ENCODE assay signal across 15 cellular contexts in the genomic region with DNA sequence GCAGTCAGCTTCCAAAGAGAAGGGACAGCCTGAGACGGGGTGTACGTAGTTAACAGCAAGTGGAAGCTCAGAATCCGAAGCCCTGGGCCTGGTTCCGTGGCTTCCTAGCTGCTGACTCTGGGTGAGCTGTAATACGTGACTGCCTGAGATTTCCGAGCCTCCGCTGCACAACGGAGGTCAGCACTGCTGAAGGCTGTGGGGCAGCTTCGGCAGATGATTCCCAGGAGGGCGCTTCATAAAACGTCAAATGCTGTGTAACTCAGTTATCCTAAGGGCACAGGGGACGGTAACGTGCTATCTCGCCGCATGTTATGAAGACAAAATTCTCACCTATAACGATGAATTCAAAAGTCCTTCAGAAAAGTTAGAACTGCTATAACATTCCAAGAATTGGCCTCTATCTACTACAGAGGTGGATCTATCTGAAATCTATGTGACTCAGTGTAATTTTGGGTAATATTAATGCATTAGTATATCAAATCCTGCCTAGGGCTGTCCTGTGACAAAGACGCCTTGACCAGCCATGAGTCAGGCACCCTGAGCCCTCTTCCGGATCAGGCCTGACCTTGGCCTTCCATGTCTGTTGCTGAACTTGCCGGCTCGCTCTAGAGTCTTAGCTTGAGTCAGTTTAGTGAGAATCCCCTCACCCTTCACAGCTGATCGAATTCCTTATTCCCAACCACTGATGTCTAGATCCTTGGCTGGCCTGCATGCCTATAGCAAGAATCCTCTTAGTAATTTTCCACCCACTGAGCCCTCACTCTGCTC. TPM values are rescaled to one million over a fixed set of nuclear protein-coding genes. Genes with fewer than 3 reads are reported as not detected.
A peak's percentile ranks its signal among the peaks of the same experiment; 100 is the strongest.
DNase-seq lines count a peak whose midpoint lies in the region; ATAC-seq and TF ChIP-seq lines count a peak whose summit lies in the region.
"Had no signal": no experiment of that assay in that cellular context is flagged by ENCODE, and none has a peak within 500 bp of the region (broad histone marks: within the 10 kb centered on the region; RNA-seq: fewer than 3 reads in every experiment).

No MANE protein-coding gene starts in this region.

- peaks cover 8% of the 10 kb centered on the region for H3K4me1 Mint-ChIP-seq in CD4-positive, alpha-beta T cell (ENCODE audit: low read depth)
- H3K4me1 Mint-ChIP-seq in activated T-helper 1 cell treated with anti-CD3 and anti-CD28 coated beads, Interleukin-12 subunit alpha, Interleukin-12 subunit beta, Interleukin-2, Interleukin-4 antibody, amounts not matched to agents 30 ng/mL and 10 ng/mL and 1 ng/mL, durations not matched to agents 14 hours and 24 hours and 36 hours (ENCODE audit: low read depth) = peaks cover 53% of the 10 kb centered on the region
- H3K4me1 Mint-ChIP-seq: mesothelial cell of epicardium had no signal

- no peak overlapping the region for H3K4me3 ChIP-seq in GM23248
- H3K4me3 ChIP-seq: breast epithelium, thyroid gland had no signal

- peaks cover 58% of the 10 kb centered on the region for H3K36me3 ChIP-seq in GM23248 (ENCODE audit: low read depth)

- H2AFZ ChIP-seq in GM23248 = no peak overlapping the region

- H3K79me2 ChIP-seq in GM23248 (ENCODE audit: insufficient read depth) = no peaks in the 10 kb centered on the region

- no peak for DNase-seq in CD4-positive, alpha-beta T cell
- peak; percentile 14 for DNase-seq in GM23248
- no peak for DNase-seq in activated T-helper 1 cell treated with anti-CD3 and anti-CD28 coated beads, Interleukin-12 subunit alpha, Interleukin-12 subunit beta, Interleukin-2, Interleukin-4 antibody, amounts not matched to agents 30 ng/mL and 10 ng/mL and 1 ng/mL, durations not matched to agents 14 hours and 24 hours and 36 hours (ENCODE audit: low spot score)
- peak; percentile 79 for DNase-seq in mesenteric fat pad (ENCODE audit: low spot score)
- DNase-seq in epidermal melanocyte (ENCODE audit: insufficient read length, low spot score) = no peak
- DNase-seq in SK-N-DZ (ENCODE audit: low spot score) = no peak
- DNase-seq in stimulated activated naive CD4-positive, alpha-beta T cell (lab: John Stamatoyannopoulos, UW) = no peak
- DNase-seq: activated T-cell treated with anti-CD3 and anti-CD28 coated beads, Interleukin-2, amount 50 U/mL, for 4 hours; NCI-H1092 treated with DMSO at 0.1 percent for 48 hours; NCI-H2081; NCI-H510A; thyroid gland had no signal

- peak overlapping the region; percentile 37 for H3K27ac Mint-ChIP-seq in CD4-positive, alpha-beta T cell
- H3K27ac Mint-ChIP-seq in activated T-helper 1 cell treated with anti-CD3 and anti-CD28 coated beads, Interleukin-12 subunit alpha, Interleukin-12 subunit beta, Interleukin-2, Interleukin-4 antibody, amounts not matched to agents 30 ng/mL and 10 ng/mL and 1 ng/mL, durations not matched to agents 14 hours and 24 hours and 36 hours = peak overlapping the region; percentile 57
- H3K27ac Mint-ChIP-seq: mesothelial cell of epicardium had no signal

- peaks cover 97% of the 10 kb centered on the region for H3K36me3 Mint-ChIP-seq in CD4-positive, alpha-beta T cell (ENCODE audit: low read depth)
- peaks cover 72% of the 10 kb centered on the region for H3K36me3 Mint-ChIP-seq in activated T-helper 1 cell treated with anti-CD3 and anti-CD28 coated beads, Interleukin-12 subunit alpha, Interleukin-12 subunit beta, Interleukin-2, Interleukin-4 antibody, amounts not matched to agents 30 ng/mL and 10 ng/mL and 1 ng/mL, durations not matched to agents 14 hours and 24 hours and 36 hours (ENCODE audit: low read depth)

- H3K27me3 ChIP-seq in CD4-positive, alpha-beta T cell (ENCODE audit: control insufficient read depth, insufficient read depth, low read length) = no peaks in the 10 kb centered on the region
- H3K27me3 ChIP-seq in GM23248 (replicated peaks; ENCODE audit: insufficient read depth) = no peaks in the 10 kb centered on the region
- H3K27me3 ChIP-seq: breast epithelium, thyroid gland had no signal

- CTCF ChIA-PET in CD4-positive, alpha-beta T cell (lab: Charles Lee) = no interaction called here

- POLR2A ChIA-PET in CD4-positive, alpha-beta T cell (lab: Charles Lee) = no interaction called here

- 0 out of 2 replicates have a peak, but pooled peaks cover 1% of the 10 kb centered on the region for H3K4me1 ChIP-seq in GM23248 (ENCODE audit: insufficient read depth)
- H3K4me1 ChIP-seq: breast epithelium, thyroid gland had no signal

- peaks cover 22% of the 10 kb centered on the region for H3F3A ChIP-seq in GM23248 (ENCODE audit: insufficient read depth)

- intact Hi-C loops in CD4-positive, alpha-beta T cell (cut with DNase I, micrococcal nuclease) = loop anchor here in 1 of 2 experiments (5.0 to 10.0 kb wide), 2 partner anchors 33 to 175 kb away; no protein-coding TSS in a partner anchor
- intact Hi-C loops in activated T-helper 1 cell treated with anti-CD3 and anti-CD28 coated beads, Interleukin-12 subunit alpha, Interleukin-12 subunit beta, Interleukin-2, Interleukin-4 antibody, amounts not matched to agents 30 ng/mL and 10 ng/mL and 1 ng/mL, durations not matched to agents 14 hours and 24 hours and 36 hours (cut with micrococcal nuclease) = no loop called here

- in situ Hi-C loops in GM23248 (cut with MboI) = no loop called here

- no peak overlapping the region for H3K4me2 ChIP-seq in GM23248 (ENCODE audit: unreplicated experiment)

- H3K27me3 Mint-ChIP-seq in CD4-positive, alpha-beta T cell = no peaks in the 10 kb centered on the region
- H3K27me3 Mint-ChIP-seq in activated T-helper 1 cell treated with anti-CD3 and anti-CD28 coated beads, Interleukin-12 subunit alpha, Interleukin-12 subunit beta, Interleukin-2, Interleukin-4 antibody, amounts not matched to agents 30 ng/mL and 10 ng/mL and 1 ng/mL, durations not matched to agents 14 hours and 24 hours and 36 hours (ENCODE audit: insufficient read depth) = no peaks in the 10 kb centered on the region

- H3K9ac ChIP-seq in GM23248 = no peak overlapping the region

- no peaks in the 10 kb centered on the region for H3K9me2 ChIP-seq in GM23248 (ENCODE audit: insufficient read depth)

- no peak for TF ChIP-seq CTCF in CD4-positive, alpha-beta T cell (IDR thresholded peaks at IDR 0.05)

- H3K27ac ChIP-seq in CD4-positive, alpha-beta T cell (ENCODE audit: low read depth, low read length) = no peak overlapping the region
- no peak overlapping the region for H3K27ac ChIP-seq in GM23248
- H3K27ac ChIP-seq: breast epithelium, thyroid gland had no signal

- no peaks in the 10 kb centered on the region for H3K9me3 Mint-ChIP-seq in CD4-positive, alpha-beta T cell
- no peaks in the 10 kb centered on the region for H3K9me3 Mint-ChIP-seq in activated T-helper 1 cell treated with anti-CD3 and anti-CD28 coated beads, Interleukin-12 subunit alpha, Interleukin-12 subunit beta, Interleukin-2, Interleukin-4 antibody, amounts not matched to agents 30 ng/mL and 10 ng/mL and 1 ng/mL, durations not matched to agents 14 hours and 24 hours and 36 hours
- H3K9me3 Mint-ChIP-seq: activated T-cell treated with anti-CD3 and anti-CD28 coated beads, Interleukin-2, amount 50 U/mL, for 4 hours; mesothelial cell of epicardium had no signal

- H4K20me1 ChIP-seq in GM23248 (ENCODE audit: insufficient read depth) = no peaks in the 10 kb centered on the region

- 96% methylated on average over 21 of the region's 21 CpGs for WGBS in GM23248 (ENCODE audit: low coverage in 1 of 2, low lambda C conversion rate in 2 of 2, missing lambda C conversion rate in 2 of 2), 2 experiments

- H3K9me3 ChIP-seq in CD4-positive, alpha-beta T cell (ENCODE audit: control insufficient read depth, low read length) = no peaks in the 10 kb centered on the region
- H3K9me3 ChIP-seq in GM23248 (ENCODE audit: low read depth) = no peaks in the 10 kb centered on the region
- H3K9me3 ChIP-seq: breast epithelium, thyroid gland had no signal

- H3K4me3 Mint-ChIP-seq in CD4-positive, alpha-beta T cell = no peak overlapping the region
- no peak overlapping the region for H3K4me3 Mint-ChIP-seq in activated T-helper 1 cell treated with anti-CD3 and anti-CD28 coated beads, Interleukin-12 subunit alpha, Interleukin-12 subunit beta, Interleukin-2, Interleukin-4 antibody, amounts not matched to agents 30 ng/mL and 10 ng/mL and 1 ng/mL, durations not matched to agents 14 hours and 24 hours and 36 hours
- H3K4me3 Mint-ChIP-seq: activated T-cell treated with anti-CD3 and anti-CD28 coated beads, Interleukin-2, amount 50 U/mL, for 4 hours; mesothelial cell of epicardium had no signal

- ATAC-seq in CD4-positive, alpha-beta T cell (ENCODE audit: poor library complexity) = no peak

RNA-seq across cellular contexts. Expression of a gene that starts 43.5 kb away (rescaled TPM):
- 100 to 1,000 TPM; 156 to 157 TPM for total RNA-seq in CD4-positive, alpha-beta T cell
- 12.8 and 20.1 TPM in 2 replicates for total RNA-seq in GM23248 (2014; rRNA removed; shearing (Covaris generic))
- polyA plus RNA-seq in GM23248 (2016; fragmentation: Nextera tagmentation; extraction: Ambion mirVana) = 9.2 and 9.7 TPM in 2 replicates
- 58.8 and 58.9 TPM in 2 replicates for total RNA-seq in activated T-helper 1 cell treated with anti-CD3 and anti-CD28 coated beads, Interleukin-12 subunit alpha, Interleukin-12 subunit beta, Interleukin-2, Interleukin-4 antibody, amounts not matched to agents 30 ng/mL and 10 ng/mL and 1 ng/mL, durations not matched to agents 14 hours and 24 hours and 36 hours
- 51.4 TPM for total RNA-seq in mesenteric fat pad
- 8.9 and 9.2 TPM in 2 replicates for polyA plus RNA-seq in SK-N-DZ (2014; cell fraction: cytosol; rRNA removed)
- polyA plus RNA-seq in SK-N-DZ (2014; cell fraction: nucleus; rRNA removed) = 11.3 and 23.9 TPM in 2 replicates

RNA-seq across cellular contexts. Expression of a gene that starts 50.6 kb away (rescaled TPM):
- 100 to 1,000 TPM in 1 of 2 experiments, 10 to 100 TPM in 1; 96.6 to 106 TPM for total RNA-seq in CD4-positive, alpha-beta T cell
- 27.6 and 31.2 TPM in 2 replicates for total RNA-seq in GM23248 (2014; rRNA removed; shearing (Covaris generic))
- 33.6 and 37.8 TPM in 2 replicates for polyA plus RNA-seq in GM23248 (2016; fragmentation: Nextera tagmentation; extraction: Ambion mirVana)
- 87.4 and 91.8 TPM in 2 replicates for total RNA-seq in activated T-helper 1 cell treated with anti-CD3 and anti-CD28 coated beads, Interleukin-12 subunit alpha, Interleukin-12 subunit beta, Interleukin-2, Interleukin-4 antibody, amounts not matched to agents 30 ng/mL and 10 ng/mL and 1 ng/mL, durations not matched to agents 14 hours and 24 hours and 36 hours
- 26.8 TPM for total RNA-seq in mesenteric fat pad
- 45.1 and 58.2 TPM in 2 replicates for polyA plus RNA-seq in SK-N-DZ (2014; cell fraction: cytosol; rRNA removed)
- 21.8 and 26.0 TPM in 2 replicates for polyA plus RNA-seq in SK-N-DZ (2014; cell fraction: nucleus; rRNA removed)
- polyA plus RNA-seq: neural cell had no signal

Comparison
In these comparisons a context has a peak if more than half of its experiments do, and no peak if none do; other contexts are left out.
1. DNase-seq: peak in GM23248 (single experiment) and mesenteric fat pad (single experiment); none in CD4-positive, alpha-beta T cell (0 of 10), activated T-helper 1 cell treated with anti-CD3 and anti-CD28 coated beads, Interleukin-12 subunit alpha, Interleukin-12 subunit beta, Interleukin-2, Interleukin-4 antibody, amounts not matched to agents 30 ng/mL and 10 ng/mL and 1 ng/mL, durations not matched to agents 14 hours and 24 hours and 36 hours (single experiment), epidermal melanocyte (single experiment), SK-N-DZ (single experiment) and stimulated activated naive CD4-positive, alpha-beta T cell (0 of 6).